8 cellular contexts compared by ENCODE assay signal in the genomic region with DNA sequence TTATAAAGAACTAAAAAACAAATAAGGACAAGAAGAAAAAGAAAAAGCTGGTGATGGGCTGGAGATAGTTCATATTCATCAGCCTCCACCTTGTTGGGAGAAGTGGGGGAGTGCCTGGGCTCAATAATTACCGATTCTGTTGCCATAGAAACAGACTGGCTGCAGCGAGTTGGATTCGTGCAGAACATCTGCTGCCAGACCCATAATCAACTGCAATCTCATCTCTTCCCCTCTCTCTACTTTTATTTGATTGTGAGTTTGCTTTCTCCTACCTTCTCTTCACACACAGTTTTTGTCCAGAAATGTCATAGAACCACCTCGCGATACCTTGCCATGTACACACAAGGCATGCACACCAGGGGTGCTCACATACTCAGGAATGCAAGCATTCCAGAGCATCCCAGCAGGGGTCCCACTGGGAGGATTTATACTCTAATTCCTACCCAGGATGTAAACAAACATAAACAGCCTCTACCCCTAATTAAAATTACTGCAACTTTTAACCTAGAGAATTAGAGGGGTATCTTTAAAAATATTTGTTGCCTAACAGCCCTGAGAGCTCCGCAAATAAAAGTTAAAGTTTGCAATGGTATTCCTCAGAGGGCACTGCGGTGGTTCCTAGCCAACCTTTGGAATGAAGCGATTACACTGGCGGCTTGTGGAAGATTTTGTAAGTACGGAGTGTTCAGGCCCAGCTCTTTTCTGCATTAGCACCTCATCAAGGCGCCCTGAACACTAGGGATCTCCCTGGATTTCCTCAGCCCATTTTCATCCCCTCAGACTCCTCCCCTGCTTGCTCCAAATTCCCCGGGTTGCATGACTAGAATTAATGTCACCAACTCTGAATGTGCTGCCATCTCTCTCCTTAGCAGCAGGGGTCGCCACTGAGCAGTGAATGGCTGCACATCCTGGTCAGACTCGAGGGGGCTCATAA.
DNase-seq lines count a peak whose midpoint lies in the region; ATAC-seq, FAIRE-seq and TF ChIP-seq lines count a peak whose summit lies in the region.

No MANE protein-coding gene starts in this region.

- H3K9ac ChIP-seq in kidney (ENCODE audit: low read length in 2 of 2) = no peak overlapping the region

- no peak overlapping the region for H3K4me3 ChIP-seq in kidney (ENCODE audit: low read length in 2 of 2)

- DNase-seq in AG09319 (ENCODE audit: extremely low read depth, low read depth) (peak; percentile 5), GM19240 (ENCODE audit: insufficient read length, low spot score) (peak; percentile 48), NCI-H1417 treated with DMSO at 0.1 percent for 48 hours (lab: John Stamatoyannopoulos, UW) (peak; percentile 78), activated B cell treated with CpG ODN at 0.5 μM for 24 hours (peak; percentile 30), caudate nucleus (lab: John Stamatoyannopoulos, UW) (peak in 57 of 61 donors; percentile 5 to 88 (median 52)), kidney (peak; percentile 79)
- peak; percentile 65 for DNase-seq in stimulated activated CD4-positive, alpha-beta T cell treated with anti-CD3 and anti-CD28 coated beads, Interleukin-4, amount 100 ng/mL, for 1 hour

- H3K9me3 Mint-ChIP-seq in activated B cell treated with CpG ODN at 0.5 μM for 24 hours = no peaks in the 10 kb centered on the region

- no peaks in the 10 kb centered on the region for H3K36me3 Mint-ChIP-seq in activated B cell treated with CpG ODN at 0.5 μM for 24 hours (ENCODE audit: low read depth)

- FAIRE-seq in kidney (lab: Jason Lieb, UNC) = no peak

- ATAC-seq in activated B cell treated with CpG ODN at 0.5 μM for 24 hours (ENCODE audit: low read depth) = peak; percentile 71
- ATAC-seq in GM18520 (IDR thresholded peaks at IDR 0.05; ENCODE audit: unreplicated experiment) = no peak

- no peaks in the 10 kb centered on the region for H3K27me3 Mint-ChIP-seq in activated B cell treated with CpG ODN at 0.5 μM for 24 hours

- H3K4me1 ChIP-seq in kidney (ENCODE audit: control insufficient read depth in 1 of 2, insufficient read depth in 1 of 2, low read depth in 1 of 2, low read length in 2 of 2) = peaks cover 0 to 3% of the 10 kb centered on the region in 2 donors

- CTCF ChIA-PET in activated B cell treated with CpG ODN at 0.5 μM for 24 hours (lab: Charles Lee) = interaction anchor here (0.9 to 8.8 kb wide), 6 partner anchors 9 to 212 kb away, joined by 3 to 49 read pairs (median 3); no protein-coding TSS in a partner anchor

- POLR2A ChIA-PET in activated B cell treated with CpG ODN at 0.5 μM for 24 hours (lab: Charles Lee) = no interaction called here

- H3K4me1 Mint-ChIP-seq in activated B cell treated with CpG ODN at 0.5 μM for 24 hours = peaks cover 33% of the 10 kb centered on the region

- H3K27ac Mint-ChIP-seq in activated B cell treated with CpG ODN at 0.5 μM for 24 hours = no peak overlapping the region

- no peak overlapping the region for H3K4me3 Mint-ChIP-seq in activated B cell treated with CpG ODN at 0.5 μM for 24 hours

- no peak overlapping the region for H3K27ac ChIP-seq in caudate nucleus (ENCODE audit: low read depth, low read length)
- no peak overlapping the region for H3K27ac ChIP-seq in kidney (ENCODE audit: low read depth in 2 of 2, low read length in 2 of 2)

- no peaks in the 10 kb centered on the region for H3K36me3 ChIP-seq in kidney (ENCODE audit: control insufficient read depth in 1 of 2, insufficient read depth in 2 of 2, low read length in 2 of 2)

- TF ChIP-seq CTCF in AG09319 (IDR thresholded peaks at IDR 0.05; ENCODE audit: low read depth, low read length) (peak; percentile 97), activated B cell treated with CpG ODN at 0.5 μM for 24 hours (IDR thresholded peaks at IDR 0.05) (no peak), kidney (IDR thresholded peaks at IDR 0.05; ENCODE audit: borderline replicate concordance, extremely low read depth, insufficient read depth) (peak; percentile 87)

- no peaks in the 10 kb centered on the region for H3K9me3 ChIP-seq in kidney (ENCODE audit: control insufficient read depth in 1 of 2, low read length in 2 of 2)

- intact Hi-C loops in activated B cell treated with CpG ODN at 0.5 μM for 24 hours (cut with micrococcal nuclease) (loop anchor here (1.0 to 5.0 kb wide), 3 partner anchors 196 to 366 kb away; no protein-coding TSS in a partner anchor), kidney (cut with DNase I) (loop anchor here (10.0 kb wide), 1 partner anchor 208 kb away; no protein-coding TSS in a partner anchor)

Comparison
In these comparisons a context has a peak if more than half of its experiments do, and no peak if none do; other contexts are left out.
1. DNase-seq: peak in every context shown above with its lines; median percentile 79 in kidney; 78 in NCI-H1417 treated with DMSO at 0.1 percent for 48 hours; 65 in stimulated activated CD4-positive, alpha-beta T cell treated with anti-CD3 and anti-CD28 coated beads, Interleukin-4, amount 100 ng/mL, for 1 hour; 52 in caudate nucleus; 48 in GM19240; 30 in activated B cell treated with CpG ODN at 0.5 μM for 24 hours; 5 in AG09319.